ENCODE assay signal across 1 cellular context in genomic region chr4:56387023-56388001, GRCh38.
TF ChIP-seq lines count a peak whose summit lies in the region.

A gene with protein sequence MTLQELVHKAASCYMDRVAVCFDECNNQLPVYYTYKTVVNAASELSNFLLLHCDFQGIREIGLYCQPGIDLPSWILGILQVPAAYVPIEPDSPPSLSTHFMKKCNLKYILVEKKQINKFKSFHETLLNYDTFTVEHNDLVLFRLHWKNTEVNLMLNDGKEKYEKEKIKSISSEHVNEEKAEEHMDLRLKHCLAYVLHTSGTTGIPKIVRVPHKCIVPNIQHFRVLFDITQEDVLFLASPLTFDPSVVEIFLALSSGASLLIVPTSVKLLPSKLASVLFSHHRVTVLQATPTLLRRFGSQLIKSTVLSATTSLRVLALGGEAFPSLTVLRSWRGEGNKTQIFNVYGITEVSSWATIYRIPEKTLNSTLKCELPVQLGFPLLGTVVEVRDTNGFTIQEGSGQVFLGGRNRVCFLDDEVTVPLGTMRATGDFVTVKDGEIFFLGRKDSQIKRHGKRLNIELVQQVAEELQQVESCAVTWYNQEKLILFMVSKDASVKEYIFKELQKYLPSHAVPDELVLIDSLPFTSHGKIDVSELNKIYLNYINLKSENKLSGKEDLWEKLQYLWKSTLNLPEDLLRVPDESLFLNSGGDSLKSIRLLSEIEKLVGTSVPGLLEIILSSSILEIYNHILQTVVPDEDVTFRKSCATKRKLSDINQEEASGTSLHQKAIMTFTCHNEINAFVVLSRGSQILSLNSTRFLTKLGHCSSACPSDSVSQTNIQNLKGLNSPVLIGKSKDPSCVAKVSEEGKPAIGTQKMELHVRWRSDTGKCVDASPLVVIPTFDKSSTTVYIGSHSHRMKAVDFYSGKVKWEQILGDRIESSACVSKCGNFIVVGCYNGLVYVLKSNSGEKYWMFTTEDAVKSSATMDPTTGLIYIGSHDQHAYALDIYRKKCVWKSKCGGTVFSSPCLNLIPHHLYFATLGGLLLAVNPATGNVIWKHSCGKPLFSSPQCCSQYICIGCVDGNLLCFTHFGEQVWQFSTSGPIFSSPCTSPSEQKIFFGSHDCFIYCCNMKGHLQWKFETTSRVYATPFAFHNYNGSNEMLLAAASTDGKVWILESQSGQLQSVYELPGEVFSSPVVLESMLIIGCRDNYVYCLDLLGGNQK (minus strand): TSS chr4:56387491. CDS start chr4:56384299, 3,192 bp downstream.

TF ChIP-seq in K562, 482 proteins besides CTCF, POLR2A, EP300 and RAD21 (continued from another document):
- TF ChIP-seq CHAMP1 (IDR thresholded peaks at IDR 0.05) (no peak; the same call in 1 of the 2 replicates), PHTF2 (CRISPR knock-in tag; IDR thresholded peaks at IDR 0.05) (no peak), ATF7 (IDR thresholded peaks at IDR 0.05) (peak; percentile 92)
TF ChIP-seq in K562: peak in this region for 160.
